In genomic region chr2:75710577-75711253, GRCh38 we compare ENCODE assay signal across 8 cellular contexts. TPM values are rescaled to one million over a fixed set of nuclear protein-coding genes. Genes with fewer than 3 reads are reported as not detected.
DNase-seq lines count a peak whose midpoint lies in the region; ATAC-seq and TF ChIP-seq lines count a peak whose summit lies in the region.

Gene GCFC2 (minus strand): TSS chr2:75710915. CDS start chr2:75710855, 60 bp downstream.

- intact Hi-C loops in colonic mucosa (cut with DNase I), result loop anchor here (5.0 kb wide), 1 partner anchor 63 kb away; the partner anchor contains the start of gene MRPL19
- intact Hi-C loops in left colon (cut with DNase I, micrococcal nuclease), result no loop called here

- ATAC-seq in HG03439 (IDR thresholded peaks at IDR 0.05; ENCODE audit: unreplicated experiment) (peak; percentile 94), left colon (peak; percentile 96)

- H3K9ac ChIP-seq in colonic mucosa (ENCODE audit: low read depth in 2 of 2, low read length in 2 of 2), result peak within 1 kb of the TSS; percentile 71 to 84

- peak within 1 kb of the TSS; percentile 95 for H3K27ac ChIP-seq in colonic mucosa

- TF ChIP-seq POLR2A in GM19193 (IDR thresholded peaks at IDR 0.05; ENCODE audit: extremely low read depth, insufficient read depth, insufficient read length), result peak; percentile 89

- H3K9me3 ChIP-seq in BE2C (no peaks in the 10 kb centered on the region), colonic mucosa (no peaks in the 10 kb centered on the region)

- H3K27me3 ChIP-seq in BE2C (no peaks in the 10 kb centered on the region), colonic mucosa (no peaks in the 10 kb centered on the region)

- DNase-seq in BE2C (peak; percentile 83), NCI-H510A (lab: John Stamatoyannopoulos, UW) (peak; percentile 91), colonic mucosa (peak; percentile 88), left colon (peak; percentile 89 to 91)
- peak; percentile 79 to 83 for DNase-seq in activated CD4-positive, alpha-beta T cell treated with anti-CD3 and anti-CD28 coated beads for 4 hours
- DNase-seq in stimulated activated CD4-positive, alpha-beta T cell treated with anti-CD3 and anti-CD28 coated beads, Interleukin-2, amount 100 ng/mL, for 24 hours, result peak; percentile 85 to 86

- H3K4me3 ChIP-seq in BE2C (ENCODE audit: low read depth, low read length) (peak within 1 kb of the TSS; percentile 78), colonic mucosa (peak within 1 kb of the TSS; percentile 79)

- H3K4me1 ChIP-seq in BE2C (no peaks in the 10 kb centered on the region), colonic mucosa (peaks cover 10% of the 10 kb centered on the region)

- 0 out of 2 replicates have a peak, but pooled peaks have one; percentile 12 for TF ChIP-seq CTCF in BE2C (IDR thresholded peaks at IDR 0.05; ENCODE audit: low read depth, low read length)
- no peak for TF ChIP-seq CTCF in colonic mucosa (IDR thresholded peaks at IDR 0.05)

- H3K36me3 ChIP-seq in BE2C (no peaks in the 10 kb centered on the region), colonic mucosa (no peaks in the 10 kb centered on the region)

RNA-seq across cellular contexts. Expression of gene GCFC2, which starts in this region (rescaled TPM):
- 9.3 TPM for polyA plus RNA-seq in BE2C (2012; ENCODE audit: insufficient read depth, insufficient read length, low read depth)
- total RNA-seq in colonic mucosa, result 10 to 100 TPM in 1 of 2 donors, 1 to 10 TPM in 1; 10.0 to 13.5 TPM
- total RNA-seq in left colon, result 10 to 100 TPM; 16.4 to 18.4 TPM

Comparison
In these comparisons a context has a peak if more than half of its experiments do, and no peak if none do; other contexts are left out.
1. Peak in every context shown above with its lines: DNase-seq, ATAC-seq, H3K4me3 ChIP-seq and H3K27ac ChIP-seq.